ENCODE assay signal across 24 cellular contexts in genomic region chr7:108157606-108158330, GRCh38. TPM values are rescaled to one million over a fixed set of nuclear protein-coding genes. Genes with fewer than 3 reads are reported as not detected.
DNase-seq lines count a peak whose midpoint lies in the region; ATAC-seq and TF ChIP-seq lines count a peak whose summit lies in the region.
"Had no signal": no experiment of that assay in that cellular context is flagged by ENCODE, and none has a peak within 500 bp of the region (broad histone marks: within the 10 kb centered on the region; RNA-seq: fewer than 3 reads in every experiment).

No MANE protein-coding gene starts in this region.

- no peak for TF ChIP-seq CTCF in RWPE2 (IDR thresholded peaks at IDR 0.05; ENCODE audit: poor library complexity, severe bottlenecking)

- H3K36me3 ChIP-seq in RWPE2 (ENCODE audit: low read depth): no peaks in the 10 kb centered on the region
- H3K36me3 ChIP-seq: MG63, SJSA1 had no signal

- DNase-seq in NCI-H2171 treated with DMSO at 0.1 percent for 48 hours (lab: John Stamatoyannopoulos, UW) (peak; percentile 5), NCI-H2171 (lab: John Stamatoyannopoulos, UW) (no peak), RWPE2 (ENCODE audit: low spot score) (no peak), anterior cingulate cortex (lab: John Stamatoyannopoulos, UW) (no peak), NCI-H526 treated with DMSO at 0.1 percent for 48 hours (lab: John Stamatoyannopoulos, UW) (no peak)
- DNase-seq in activated CD4-positive, alpha-beta T cell treated with anti-CD3 and anti-CD28 coated beads for 4 hours: no peak
- DNase-seq: Caco-2; CD8-positive, alpha-beta T cell; MG63; NCI-H1105 treated with DMSO at 0.1 percent for 48 hours; NCI-H1694; NCI-H2081; NCI-H345; NCI-H510A treated with DMSO at 0.1 percent for 48 hours; NCI-H748 treated with DMSO at 0.1 percent for 48 hours; Right ventricle myocardium superior had no signal

- ATAC-seq in RWPE2 (ENCODE audit: low read depth) (peak; percentile 44; the same call in 1 of the 3 replicates), esophagus mucosa (peak; percentile 62)
- ATAC-seq: CD8-positive, alpha-beta T cell; HCT116; HepG2 had no signal

- H3K4me1 ChIP-seq in RWPE2 (ENCODE audit: insufficient read depth, poor library complexity, severe bottlenecking): peaks cover 13% of the 10 kb centered on the region
- H3K4me1 ChIP-seq: SJSA1 had no signal

- H3K4me3 ChIP-seq in RWPE2 (ENCODE audit: severe bottlenecking): no peak overlapping the region
- H3K4me3 ChIP-seq: MG63, SJSA1 had no signal

- H3K27ac ChIP-seq in RWPE2 (ENCODE audit: poor library complexity, severe bottlenecking): no peak overlapping the region
- H3K27ac ChIP-seq: 22Rv1, C4-2B, SJSA1 had no signal

- no peaks in the 10 kb centered on the region for H3K27me3 ChIP-seq in RWPE2 (ENCODE audit: insufficient read depth, poor library complexity, severe bottlenecking)
- H3K27me3 ChIP-seq: MG63 had no signal

- no peaks in the 10 kb centered on the region for H3K9me3 ChIP-seq in RWPE2 (ENCODE audit: severe bottlenecking)
- H3K9me3 ChIP-seq: Caco-2, MG63, SJSA1 had no signal

RNA-seq across cellular contexts. Expression of gene LAMB4, which starts 27.6 kb away (rescaled TPM):
- total RNA-seq in esophagus mucosa: 1.1 TPM
- total RNA-seq: B cell, HepG2, LHCN-M2 had no signal
